25 cellular contexts compared by ENCODE assay signal in genomic region chr2:176167398-176167797, GRCh38. TPM values are rescaled to one million over a fixed set of nuclear protein-coding genes. Genes with fewer than 3 reads are reported as not detected.
"Had no signal": no experiment of that assay in that cellular context is flagged by ENCODE, and none has a peak within 500 bp of the region (broad histone marks: within the 10 kb centered on the region; RNA-seq: fewer than 3 reads in every experiment).

No MANE protein-coding gene starts in this region.

- H3K9me3 ChIP-seq: esophagus squamous epithelium, heart left ventricle, neutrophil, testis, upper lobe of right lung, vagina had no signal

- H3K36me3 ChIP-seq: esophagus squamous epithelium, heart left ventricle, neutrophil, tibial nerve, upper lobe of right lung, vagina had no signal

- ATAC-seq: heart left ventricle; left colon; left ventricle myocardium superior; natural killer cell treated with Interleukin-12 subunit alpha and Interleukin-12 subunit beta and Interleukin-15 and Interleukin-18, amount 100 ng/mL, for 72 hours; right cardiac atrium; stimulated activated naive B cell treated with anti-CD40 and anti-IgM and Interleukin-4, amounts not matched to agents 10 μg/mL and 1 μg/mL and 100 μg/mL, for 72 hours; stimulated activated naive CD8-positive, alpha-beta T cell treated with anti-CD3 and anti-CD28 coated beads, Interleukin-15, amount 100 ng/mL, for 72 hours; upper lobe of right lung had no signal

- H3K27ac Mint-ChIP-seq: dendritic cell treated with granulocyte-macrophage colony-stimulating factor and Interleukin-4, amounts not matched to agents 40 ng/mL and 50 ng/mL, for 4 days; natural killer cell treated with Interleukin-12 subunit alpha and Interleukin-12 subunit beta and Interleukin-15 and Interleukin-18, amount 100 ng/mL, for 72 hours; stimulated activated naive B cell treated with anti-CD40 and anti-IgM and Interleukin-4, amounts not matched to agents 10 μg/mL and 1 μg/mL and 100 μg/mL, for 72 hours had no signal

- DNase-seq: esophagus squamous epithelium; foreskin melanocyte; heart left ventricle; hippocampal formation; left colon; left ventricle myocardium superior; mesenchymal stem cell; midbrain; right cardiac atrium; spleen; stimulated activated CD4-positive, alpha-beta T cell treated with anti-CD3 and anti-CD28 coated beads, Interleukin-15, amount 100 ng/mL, for 24 hours; stimulated activated CD4-positive, alpha-beta T cell treated with anti-CD3 and anti-CD28 coated beads, Interleukin-1b, Interleukin-23, amount 100 ng/mL, for 48 hours; stimulated activated CD4-positive, alpha-beta T cell treated with anti-CD3 and anti-CD28 coated beads, Interleukin-4, amount 100 ng/mL, for 24 hours; stimulated activated naive B cell treated with anti-CD40 and anti-IgM and Interleukin-4, amounts not matched to agents 10 μg/mL and 1 μg/mL and 100 μg/mL, for 72 hours; stimulated activated naive CD8-positive, alpha-beta T cell treated with anti-CD3 and anti-CD28 coated beads, Interleukin-15, amount 100 ng/mL, for 72 hours; testis; upper lobe of right lung had no signal

- H3K4me3 ChIP-seq: esophagus squamous epithelium, heart left ventricle, lung, spleen, testis, tibial nerve, upper lobe of right lung, vagina had no signal

- H3K9me3 Mint-ChIP-seq: dendritic cell treated with granulocyte-macrophage colony-stimulating factor and Interleukin-4, amounts not matched to agents 40 ng/mL and 50 ng/mL, for 4 days; stimulated activated naive CD8-positive, alpha-beta T cell treated with anti-CD3 and anti-CD28 coated beads, Interleukin-15, amount 100 ng/mL, for 72 hours had no signal

- H3K27ac ChIP-seq: esophagus squamous epithelium, heart left ventricle, neutrophil, spleen, testis, tibial nerve, upper lobe of right lung, vagina had no signal

- H3K4me3 Mint-ChIP-seq: dendritic cell treated with granulocyte-macrophage colony-stimulating factor and Interleukin-4, amounts not matched to agents 40 ng/mL and 50 ng/mL, for 4 days; natural killer cell treated with Interleukin-12 subunit alpha and Interleukin-12 subunit beta and Interleukin-15 and Interleukin-18, amount 100 ng/mL, for 72 hours; stimulated activated naive B cell treated with anti-CD40 and anti-IgM and Interleukin-4, amounts not matched to agents 10 μg/mL and 1 μg/mL and 100 μg/mL, for 72 hours; stimulated activated naive CD8-positive, alpha-beta T cell treated with anti-CD3 and anti-CD28 coated beads, Interleukin-15, amount 100 ng/mL, for 72 hours had no signal

- H3K27me3 ChIP-seq: testis had no signal

RNA-seq across cellular contexts. Expression of gene HOXD3, which starts 10.3 kb away (rescaled TPM):
- total RNA-seq: natural killer cell treated with Interleukin-12 subunit alpha and Interleukin-12 subunit beta and Interleukin-15 and Interleukin-18, amount 100 ng/mL, for 72 hours; osteocyte; pulmonary artery endothelial cell; right cardiac atrium had no signal

RNA-seq across cellular contexts. Expression of gene HOXD4, which starts 16.0 kb away (rescaled TPM):
- total RNA-seq: natural killer cell treated with Interleukin-12 subunit alpha and Interleukin-12 subunit beta and Interleukin-15 and Interleukin-18, amount 100 ng/mL, for 72 hours; osteocyte; pulmonary artery endothelial cell; right cardiac atrium had no signal

RNA-seq across cellular contexts. Expression of gene HOXD1, which starts 21.1 kb away (rescaled TPM):
- total RNA-seq: left ventricle myocardium superior; natural killer cell treated with Interleukin-12 subunit alpha and Interleukin-12 subunit beta and Interleukin-15 and Interleukin-18, amount 100 ng/mL, for 72 hours; osteocyte; right cardiac atrium had no signal

RNA-seq across cellular contexts. Expression of gene HOXD8, which starts 37.9 kb away (rescaled TPM):
- total RNA-seq: natural killer cell treated with Interleukin-12 subunit alpha and Interleukin-12 subunit beta and Interleukin-15 and Interleukin-18, amount 100 ng/mL, for 72 hours; osteocyte; pulmonary artery endothelial cell had no signal

RNA-seq across cellular contexts. Expression of gene HOXD9, which starts 44.9 kb away (rescaled TPM):
- total RNA-seq: left ventricle myocardium superior; natural killer cell treated with Interleukin-12 subunit alpha and Interleukin-12 subunit beta and Interleukin-15 and Interleukin-18, amount 100 ng/mL, for 72 hours; osteocyte; pulmonary artery endothelial cell; right cardiac atrium had no signal
